In the genomic region with DNA sequence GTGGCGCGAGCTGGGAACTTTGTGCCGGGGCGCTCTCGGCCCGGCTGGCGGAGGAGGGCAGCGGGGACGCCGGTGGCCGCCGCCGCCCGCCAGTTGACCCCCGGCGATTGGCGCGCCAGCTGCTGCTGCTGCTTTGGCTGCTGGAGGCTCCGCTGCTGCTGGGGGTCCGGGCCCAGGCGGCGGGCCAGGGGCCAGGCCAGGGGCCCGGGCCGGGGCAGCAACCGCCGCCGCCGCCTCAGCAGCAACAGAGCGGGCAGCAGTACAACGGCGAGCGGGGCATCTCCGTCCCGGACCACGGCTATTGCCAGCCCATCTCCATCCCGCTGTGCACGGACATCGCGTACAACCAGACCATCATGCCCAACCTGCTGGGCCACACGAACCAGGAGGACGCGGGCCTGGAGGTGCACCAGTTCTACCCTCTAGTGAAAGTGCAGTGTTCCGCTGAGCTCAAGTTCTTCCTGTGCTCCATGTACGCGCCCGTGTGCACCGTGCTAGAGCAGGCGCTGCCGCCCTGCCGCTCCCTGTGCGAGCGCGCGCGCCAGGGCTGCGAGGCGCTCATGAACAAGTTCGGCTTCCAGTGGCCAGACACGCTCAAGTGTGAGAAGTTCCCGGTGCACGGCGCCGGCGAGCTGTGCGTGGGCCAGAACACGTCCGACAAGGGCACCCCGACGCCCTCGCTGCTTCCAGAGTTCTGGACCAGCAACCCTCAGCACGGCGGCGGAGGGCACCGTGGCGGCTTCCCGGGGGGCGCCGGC, we compare ENCODE assay signal across 8 cellular contexts. TPM values are rescaled to one million over a fixed set of nuclear protein-coding genes. Genes with fewer than 3 reads are reported as not detected.
DNase-seq lines count a peak whose midpoint lies in the region; ATAC-seq and TF ChIP-seq lines count a peak whose summit lies in the region.

No MANE protein-coding gene starts in this region.

- WGBS in heart right ventricle, 2 donors: 0 to 1% methylated on average over 66 to 78 of the region's 78 CpGs

- POLR2A ChIA-PET in activated naive CD8-positive, alpha-beta T cell treated with anti-CD3 and anti-CD28 coated beads, Interleukin-2, amount 10 ng/mL, durations not matched to agents 7 days and 5 days (lab: Charles Lee): no interaction called here

- H3K79me2 ChIP-seq in parathyroid adenoma: no peaks in the 10 kb centered on the region

- intact Hi-C loops in heart right ventricle (cut with DNase I): loop anchor here (2.0 to 10.0 kb wide), 9 partner anchors 80 to 520 kb away; no protein-coding TSS in a partner anchor

- peak overlapping the region; percentile 73 to 93 (median 84) for H3K4me3 ChIP-seq in heart right ventricle
- H3K4me3 ChIP-seq in parathyroid adenoma (ENCODE audit: low read depth, low read length): peak overlapping the region; percentile 86

- peak; percentile 65 for DNase-seq in CD1c-positive myeloid dendritic cell (ENCODE audit: extremely low spot score)
- peak; percentile 53 for DNase-seq in NCI-H2227 treated with DMSO at 0.1 percent for 48 hours (lab: John Stamatoyannopoulos, UW)
- DNase-seq in activated naive CD8-positive, alpha-beta T cell treated with anti-CD3 and anti-CD28 coated beads, Interleukin-2, amount 10 ng/mL, durations not matched to agents 7 days and 5 days: peak; percentile 46
- DNase-seq in heart right ventricle: peak; percentile 19 to 59
- DNase-seq in activated CD4-positive, CD25-positive, alpha-beta regulatory T cell (lab: John Stamatoyannopoulos, UW): no peak

- H3K9ac ChIP-seq in parathyroid adenoma: no peak overlapping the region

- peaks cover 3 to 54% (median 28%) of the 10 kb centered on the region in 9 donors for H3K4me1 ChIP-seq in heart right ventricle
- no peaks in the 10 kb centered on the region for H3K4me1 ChIP-seq in parathyroid adenoma

- peak overlapping the region; percentile 96 for H3K4me2 ChIP-seq in parathyroid adenoma (ENCODE audit: low read length)

- H3K27ac ChIP-seq in heart right ventricle: peak overlapping the region; percentile 87 to 98 (median 96)
- peak overlapping the region; percentile 78 for H3K27ac ChIP-seq in parathyroid adenoma

- H3K36me3 ChIP-seq in heart right ventricle: no peaks in the 10 kb centered on the region
- H3K36me3 ChIP-seq in parathyroid adenoma (ENCODE audit: control insufficient read depth, insufficient read depth, low read length): no peaks in the 10 kb centered on the region

- TF ChIP-seq CTCF in heart right ventricle (IDR thresholded peaks at IDR 0.05) (peak in 1 of 9 donors; percentile 2), parathyroid adenoma (IDR thresholded peaks at IDR 0.05) (no peak)

- no peaks in the 10 kb centered on the region for H3K9me3 Mint-ChIP-seq in activated naive CD8-positive, alpha-beta T cell treated with anti-CD3 and anti-CD28 coated beads, Interleukin-2, amount 10 ng/mL, durations not matched to agents 7 days and 5 days

- H3K4me3 Mint-ChIP-seq in activated naive CD8-positive, alpha-beta T cell treated with anti-CD3 and anti-CD28 coated beads, Interleukin-2, amount 10 ng/mL, durations not matched to agents 7 days and 5 days: peak overlapping the region; percentile 84

- H3K4me1 Mint-ChIP-seq in activated naive CD8-positive, alpha-beta T cell treated with anti-CD3 and anti-CD28 coated beads, Interleukin-2, amount 10 ng/mL, durations not matched to agents 7 days and 5 days: peaks cover 9% of the 10 kb centered on the region

- H3K9me3 ChIP-seq in heart right ventricle: no peaks in the 10 kb centered on the region
- H3K9me3 ChIP-seq in parathyroid adenoma (ENCODE audit: control insufficient read depth, low read length): no peaks in the 10 kb centered on the region

- H3K27me3 ChIP-seq in heart right ventricle (peaks cover 0 to 26% (median 0%) of the 10 kb centered on the region in 7 donors), parathyroid adenoma (ENCODE audit: control insufficient read depth, insufficient read depth, low read length) (no peaks in the 10 kb centered on the region)

- ATAC-seq in GM18909 (IDR thresholded peaks at IDR 0.05; ENCODE audit: poor library complexity, unreplicated experiment) (peak; percentile 39), HG03097 (IDR thresholded peaks at IDR 0.05; ENCODE audit: low FRiP score, unreplicated experiment) (peak; percentile 30), heart right ventricle (peak; percentile 9 to 32 (median 24))
- peak; percentile 56 for ATAC-seq in activated naive CD8-positive, alpha-beta T cell treated with anti-CD3 and anti-CD28 coated beads, Interleukin-2, amount 10 ng/mL, durations not matched to agents 7 days and 5 days (ENCODE audit: low read depth)

- H3K27ac Mint-ChIP-seq in activated naive CD8-positive, alpha-beta T cell treated with anti-CD3 and anti-CD28 coated beads, Interleukin-2, amount 10 ng/mL, durations not matched to agents 7 days and 5 days: no peak overlapping the region

- peak overlapping the region; percentile 92 for H2AFZ ChIP-seq in parathyroid adenoma

- H3K27me3 Mint-ChIP-seq in activated naive CD8-positive, alpha-beta T cell treated with anti-CD3 and anti-CD28 coated beads, Interleukin-2, amount 10 ng/mL, durations not matched to agents 7 days and 5 days: peaks cover 65% of the 10 kb centered on the region

- H3K36me3 Mint-ChIP-seq in activated naive CD8-positive, alpha-beta T cell treated with anti-CD3 and anti-CD28 coated beads, Interleukin-2, amount 10 ng/mL, durations not matched to agents 7 days and 5 days: no peaks in the 10 kb centered on the region

RNA-seq across cellular contexts. Expression of a gene that starts 0.9 kb away (rescaled TPM):
- total RNA-seq in activated naive CD8-positive, alpha-beta T cell treated with anti-CD3 and anti-CD28 coated beads, Interleukin-2, amount 10 ng/mL, durations not matched to agents 7 days and 5 days: under 1 TPM; 0.06 to 0.17 TPM
- total RNA-seq in heart right ventricle: 10 to 100 TPM in 9 of 10 donors, 1 to 10 TPM in 1; 4.1 to 36.0 (median 17.5) TPM
- polyA plus RNA-seq in heart right ventricle: 1 to 10 TPM; 3.8 to 5.7 TPM

Comparison
In these comparisons a context has a peak if more than half of its experiments do, and no peak if none do; other contexts are left out.
1. DNase-seq: peak in CD1c-positive myeloid dendritic cell (single experiment), NCI-H2227 treated with DMSO at 0.1 percent for 48 hours (single experiment), activated naive CD8-positive, alpha-beta T cell treated with anti-CD3 and anti-CD28 coated beads, Interleukin-2, amount 10 ng/mL, durations not matched to agents 7 days and 5 days (single experiment) and heart right ventricle (2 of 2); none in activated CD4-positive, CD25-positive, alpha-beta regulatory T cell (0 of 4).
2. RNA of a gene that starts 0.9 kb away (total RNA-seq): 4.1 to 36.0 TPM in heart right ventricle; 0.06 to 0.17 TPM in activated naive CD8-positive, alpha-beta T cell treated with anti-CD3 and anti-CD28 coated beads, Interleukin-2, amount 10 ng/mL, durations not matched to agents 7 days and 5 days; every median in the first group is over 4 times any median in the second.
3. Peak in every context shown above with its lines, with median percentiles within 50 percentile points of each other: ATAC-seq.